Comparison of ENCODE assay signal across 8 cellular contexts in the genomic region with DNA sequence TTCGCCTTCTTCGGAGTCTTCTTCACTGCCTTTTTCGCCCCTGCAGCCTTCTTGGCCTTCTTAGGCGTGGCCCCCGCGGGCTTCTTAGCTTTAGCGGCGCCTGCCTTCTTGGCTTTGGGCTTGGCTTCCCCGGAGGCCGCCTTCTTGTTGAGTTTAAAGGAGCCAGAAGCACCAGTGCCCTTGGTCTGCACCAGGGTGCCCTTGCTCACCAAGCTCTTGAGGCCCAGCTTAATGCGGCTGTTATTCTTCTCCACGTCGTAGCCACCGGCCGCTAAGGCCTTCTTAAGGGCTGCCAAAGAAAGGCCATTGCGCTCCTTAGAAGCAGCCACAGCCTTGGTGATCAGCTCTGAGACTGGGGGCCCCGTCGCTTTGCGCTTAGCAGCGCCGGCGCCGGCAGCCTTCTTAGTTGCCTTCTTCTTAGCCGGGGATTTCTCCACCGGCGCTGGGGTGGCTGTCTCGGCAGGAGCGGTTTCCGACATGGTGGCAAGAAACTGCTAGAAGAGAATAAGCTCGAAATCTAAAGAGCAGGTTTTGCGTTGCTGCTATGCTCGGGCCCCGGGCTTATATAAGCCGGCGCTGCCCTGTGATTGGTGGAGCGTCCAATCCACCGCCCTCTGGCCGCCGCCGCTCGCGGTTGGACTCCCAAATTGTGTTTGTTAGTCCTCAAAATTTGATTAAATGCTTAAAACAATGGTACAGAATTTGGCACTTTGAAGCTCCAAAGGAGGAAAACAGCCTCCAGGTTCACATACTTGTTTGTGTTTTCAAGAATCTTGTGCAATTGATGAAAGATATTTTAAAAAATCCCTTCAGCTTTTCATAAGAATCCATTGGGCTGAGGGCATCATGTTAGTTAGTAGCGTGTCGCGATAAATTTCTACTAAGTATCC. TPM values are rescaled to one million over a fixed set of nuclear protein-coding genes. Genes with fewer than 3 reads are reported as not detected.
DNase-seq lines count a peak whose midpoint lies in the region; ATAC-seq and TF ChIP-seq lines count a peak whose summit lies in the region.

No MANE protein-coding gene starts in this region.

- H3K9me3 Mint-ChIP-seq in activated T-cell treated with anti-CD3 and anti-CD28 coated beads, Interleukin-2, amount 50 U/mL, for 24 hours, result no peaks in the 10 kb centered on the region
- H3K9me3 Mint-ChIP-seq in natural killer cell treated with Interleukin-12 subunit alpha and Interleukin-12 subunit beta and Interleukin-15 and Interleukin-18, amount 100 ng/mL, for 72 hours, result no peaks in the 10 kb centered on the region

- H3K27me3 Mint-ChIP-seq in activated T-cell treated with anti-CD3 and anti-CD28 coated beads, Interleukin-2, amount 50 U/mL, for 24 hours, result no peaks in the 10 kb centered on the region
- no peaks in the 10 kb centered on the region for H3K27me3 Mint-ChIP-seq in natural killer cell treated with Interleukin-12 subunit alpha and Interleukin-12 subunit beta and Interleukin-15 and Interleukin-18, amount 100 ng/mL, for 72 hours

- no peaks in the 10 kb centered on the region for H3K36me3 ChIP-seq in thyroid gland

- intact Hi-C loops in thyroid gland (cut with DNase I), result no loop called here

- peaks cover 11% of the 10 kb centered on the region for H3K27me3 ChIP-seq in thyroid gland

- H3K4me3 Mint-ChIP-seq in activated T-cell treated with anti-CD3 and anti-CD28 coated beads, Interleukin-2, amount 50 U/mL, for 24 hours, result peak overlapping the region; percentile 96
- H3K4me3 Mint-ChIP-seq in natural killer cell treated with Interleukin-12 subunit alpha and Interleukin-12 subunit beta and Interleukin-15 and Interleukin-18, amount 100 ng/mL, for 72 hours, result peak overlapping the region; percentile 83

- H3K36me3 Mint-ChIP-seq in activated T-cell treated with anti-CD3 and anti-CD28 coated beads, Interleukin-2, amount 50 U/mL, for 24 hours (ENCODE audit: low read depth), result peaks cover 14% of the 10 kb centered on the region
- H3K36me3 Mint-ChIP-seq in natural killer cell treated with Interleukin-12 subunit alpha and Interleukin-12 subunit beta and Interleukin-15 and Interleukin-18, amount 100 ng/mL, for 72 hours, result no peaks in the 10 kb centered on the region

- peaks cover 69% of the 10 kb centered on the region for H3K4me1 Mint-ChIP-seq in activated T-cell treated with anti-CD3 and anti-CD28 coated beads, Interleukin-2, amount 50 U/mL, for 24 hours (ENCODE audit: low read depth)
- peaks cover 52 to 74% of the 10 kb centered on the region in 2 donors for H3K4me1 Mint-ChIP-seq in natural killer cell treated with Interleukin-12 subunit alpha and Interleukin-12 subunit beta and Interleukin-15 and Interleukin-18, amount 100 ng/mL, for 72 hours (ENCODE audit: low read depth in 2 of 2)

- TF ChIP-seq CTCF in GM12865 (IDR thresholded peaks at IDR 0.05; ENCODE audit: insufficient read depth, low read depth, low read length, missing control alignments) (no peak), thyroid gland (IDR thresholded peaks at IDR 0.05) (no peak)

- H3K9me3 ChIP-seq in thyroid gland, result no peaks in the 10 kb centered on the region

- TF ChIP-seq POLR2A in thyroid gland (IDR thresholded peaks at IDR 0.05), result peak in 1 of 2 donors; percentile 56

- H3K4me1 ChIP-seq in thyroid gland, result peaks cover 12 to 24% of the 10 kb centered on the region in 2 donors

- peak; percentile 97 for DNase-seq in GM12865 (ENCODE audit: low read depth)
- peak; percentile 66 for DNase-seq in NOMO-1 treated with dmso at 0.1 percent for 144 hours (lab: John Stamatoyannopoulos, UW; ENCODE audit: unreplicated experiment)
- peak; percentile 79 for DNase-seq in activated T-cell treated with anti-CD3 and anti-CD28 coated beads, Interleukin-2, amount 50 U/mL, for 24 hours
- DNase-seq in fibroblast of gingiva (ENCODE audit: low read depth), result peak; percentile 68
- peak; percentile 81 for DNase-seq in natural killer cell treated with Interleukin-12 subunit alpha and Interleukin-12 subunit beta and Interleukin-15 and Interleukin-18, amount 100 ng/mL, for 72 hours (ENCODE audit: low spot score)
- peak; percentile 60 to 73 for DNase-seq in thyroid gland
- DNase-seq in NCI-H2107 treated with DMSO at 0.1 percent for 48 hours (lab: John Stamatoyannopoulos, UW; ENCODE audit: unreplicated experiment), result no peak

- 3 to 5% methylated on average over 28 to 45 of the region's 45 CpGs for WGBS in thyroid gland, 2 donors

- H3K4me3 ChIP-seq in GM12865 (ENCODE audit: low read depth, low read length) (peak overlapping the region; percentile 67), thyroid gland (replicated peaks in 1 of 3) (peak overlapping the region in 1 of 3 donors; percentile 56)

- ATAC-seq in HG03378 (IDR thresholded peaks at IDR 0.05; ENCODE audit: unreplicated experiment), result peak; percentile 21
- peak; percentile 59 to 60 for ATAC-seq in natural killer cell treated with Interleukin-12 subunit alpha and Interleukin-12 subunit beta and Interleukin-15 and Interleukin-18, amount 100 ng/mL, for 72 hours

- H3K27ac Mint-ChIP-seq in activated T-cell treated with anti-CD3 and anti-CD28 coated beads, Interleukin-2, amount 50 U/mL, for 24 hours, result peak overlapping the region; percentile 99
- H3K27ac Mint-ChIP-seq in natural killer cell treated with Interleukin-12 subunit alpha and Interleukin-12 subunit beta and Interleukin-15 and Interleukin-18, amount 100 ng/mL, for 72 hours, result peak overlapping the region; percentile 94 to 95

- peak overlapping the region in 1 of 3 donors; percentile 27 for H3K27ac ChIP-seq in thyroid gland

RNA-seq across cellular contexts. Expression of gene OR2B2, which starts 44.9 kb away (rescaled TPM):
- total RNA-seq in natural killer cell treated with Interleukin-12 subunit alpha and Interleukin-12 subunit beta and Interleukin-15 and Interleukin-18, amount 100 ng/mL, for 72 hours, result not detected
- not detected for total RNA-seq in thyroid gland
